ENCODE assay signal across 1 cellular context in the genomic region with DNA sequence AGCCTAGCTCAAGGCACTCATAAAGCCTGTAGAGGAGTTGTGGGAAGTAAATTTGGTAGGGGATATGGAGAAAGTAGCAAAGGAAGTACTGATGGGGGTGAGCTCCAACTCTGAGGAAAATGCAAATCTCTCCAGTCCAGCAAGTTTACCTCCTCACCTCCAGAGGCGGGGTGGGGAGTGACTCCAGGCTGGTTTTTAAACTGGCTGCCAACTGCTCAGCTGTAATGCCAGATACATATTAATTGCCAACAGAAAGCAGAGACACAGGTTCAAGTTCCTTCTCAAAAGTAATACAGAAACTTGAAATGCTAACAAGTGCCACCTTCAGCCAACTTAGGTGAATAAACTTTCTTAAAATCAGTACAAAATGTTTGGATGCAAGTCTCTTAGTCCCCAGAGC.
TF ChIP-seq lines count a peak whose summit lies in the region.

No MANE protein-coding gene starts in this region.

TF ChIP-seq in GM23338, 12 proteins besides CTCF, POLR2A, EP300 and RAD21 (continued from another document):
- TF ChIP-seq, protein P1, sequence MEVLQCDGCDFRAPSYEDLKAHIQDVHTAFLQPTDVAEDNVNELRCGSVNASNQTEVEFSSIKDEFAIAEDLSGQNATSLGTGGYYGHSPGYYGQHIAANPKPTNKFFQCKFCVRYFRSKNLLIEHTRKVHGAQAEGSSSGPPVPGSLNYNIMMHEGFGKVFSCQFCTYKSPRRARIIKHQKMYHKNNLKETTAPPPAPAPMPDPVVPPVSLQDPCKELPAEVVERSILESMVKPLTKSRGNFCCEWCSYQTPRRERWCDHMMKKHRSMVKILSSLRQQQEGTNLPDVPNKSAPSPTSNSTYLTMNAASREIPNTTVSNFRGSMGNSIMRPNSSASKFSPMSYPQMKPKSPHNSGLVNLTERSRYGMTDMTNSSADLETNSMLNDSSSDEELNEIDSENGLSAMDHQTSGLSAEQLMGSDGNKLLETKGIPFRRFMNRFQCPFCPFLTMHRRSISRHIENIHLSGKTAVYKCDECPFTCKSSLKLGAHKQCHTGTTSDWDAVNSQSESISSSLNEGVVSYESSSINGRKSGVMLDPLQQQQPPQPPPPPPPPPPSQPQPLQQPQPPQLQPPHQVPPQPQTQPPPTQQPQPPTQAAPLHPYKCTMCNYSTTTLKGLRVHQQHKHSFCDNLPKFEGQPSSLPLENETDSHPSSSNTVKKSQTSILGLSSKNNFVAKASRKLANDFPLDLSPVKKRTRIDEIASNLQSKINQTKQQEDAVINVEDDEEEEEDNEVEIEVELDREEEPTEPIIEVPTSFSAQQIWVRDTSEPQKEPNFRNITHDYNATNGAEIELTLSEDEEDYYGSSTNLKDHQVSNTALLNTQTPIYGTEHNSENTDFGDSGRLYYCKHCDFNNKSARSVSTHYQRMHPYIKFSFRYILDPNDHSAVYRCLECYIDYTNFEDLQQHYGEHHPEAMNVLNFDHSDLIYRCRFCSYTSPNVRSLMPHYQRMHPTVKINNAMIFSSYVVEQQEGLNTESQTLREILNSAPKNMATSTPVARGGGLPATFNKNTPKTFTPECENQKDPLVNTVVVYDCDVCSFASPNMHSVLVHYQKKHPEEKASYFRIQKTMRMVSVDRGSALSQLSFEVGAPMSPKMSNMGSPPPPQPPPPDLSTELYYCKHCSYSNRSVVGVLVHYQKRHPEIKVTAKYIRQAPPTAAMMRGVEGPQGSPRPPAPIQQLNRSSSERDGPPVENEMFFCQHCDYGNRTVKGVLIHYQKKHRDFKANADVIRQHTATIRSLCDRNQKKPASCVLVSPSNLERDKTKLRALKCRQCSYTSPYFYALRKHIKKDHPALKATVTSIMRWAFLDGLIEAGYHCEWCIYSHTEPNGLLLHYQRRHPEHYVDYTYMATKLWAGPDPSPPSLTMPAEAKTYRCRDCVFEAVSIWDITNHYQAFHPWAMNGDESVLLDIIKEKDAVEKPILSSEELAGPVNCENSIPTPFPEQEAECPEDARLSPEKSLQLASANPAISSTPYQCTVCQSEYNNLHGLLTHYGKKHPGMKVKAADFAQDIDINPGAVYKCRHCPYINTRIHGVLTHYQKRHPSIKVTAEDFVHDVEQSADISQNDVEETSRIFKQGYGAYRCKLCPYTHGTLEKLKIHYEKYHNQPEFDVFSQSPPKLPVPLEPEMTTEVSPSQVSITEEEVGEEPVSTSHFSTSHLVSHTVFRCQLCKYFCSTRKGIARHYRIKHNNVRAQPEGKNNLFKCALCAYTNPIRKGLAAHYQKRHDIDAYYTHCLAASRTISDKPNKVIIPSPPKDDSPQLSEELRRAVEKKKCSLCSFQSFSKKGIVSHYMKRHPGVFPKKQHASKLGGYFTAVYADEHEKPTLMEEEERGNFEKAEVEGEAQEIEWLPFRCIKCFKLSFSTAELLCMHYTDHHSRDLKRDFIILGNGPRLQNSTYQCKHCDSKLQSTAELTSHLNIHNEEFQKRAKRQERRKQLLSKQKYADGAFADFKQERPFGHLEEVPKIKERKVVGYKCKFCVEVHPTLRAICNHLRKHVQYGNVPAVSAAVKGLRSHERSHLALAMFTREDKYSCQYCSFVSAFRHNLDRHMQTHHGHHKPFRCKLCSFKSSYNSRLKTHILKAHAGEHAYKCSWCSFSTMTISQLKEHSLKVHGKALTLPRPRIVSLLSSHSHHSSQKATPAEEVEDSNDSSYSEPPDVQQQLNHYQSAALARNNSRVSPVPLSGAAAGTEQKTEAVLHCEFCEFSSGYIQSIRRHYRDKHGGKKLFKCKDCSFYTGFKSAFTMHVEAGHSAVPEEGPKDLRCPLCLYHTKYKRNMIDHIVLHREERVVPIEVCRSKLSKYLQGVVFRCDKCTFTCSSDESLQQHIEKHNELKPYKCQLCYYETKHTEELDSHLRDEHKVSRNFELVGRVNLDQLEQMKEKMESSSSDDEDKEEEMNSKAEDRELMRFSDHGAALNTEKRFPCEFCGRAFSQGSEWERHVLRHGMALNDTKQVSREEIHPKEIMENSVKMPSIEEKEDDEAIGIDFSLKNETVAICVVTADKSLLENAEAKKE (CRISPR knock-in tag; IDR thresholded peaks at IDR 0.05): no peak
- TF ChIP-seq NANOG (IDR thresholded peaks at IDR 0.05; ENCODE audit: borderline replicate concordance): no peak
